ENCODE assay signal across 21 cellular contexts in the genomic region with DNA sequence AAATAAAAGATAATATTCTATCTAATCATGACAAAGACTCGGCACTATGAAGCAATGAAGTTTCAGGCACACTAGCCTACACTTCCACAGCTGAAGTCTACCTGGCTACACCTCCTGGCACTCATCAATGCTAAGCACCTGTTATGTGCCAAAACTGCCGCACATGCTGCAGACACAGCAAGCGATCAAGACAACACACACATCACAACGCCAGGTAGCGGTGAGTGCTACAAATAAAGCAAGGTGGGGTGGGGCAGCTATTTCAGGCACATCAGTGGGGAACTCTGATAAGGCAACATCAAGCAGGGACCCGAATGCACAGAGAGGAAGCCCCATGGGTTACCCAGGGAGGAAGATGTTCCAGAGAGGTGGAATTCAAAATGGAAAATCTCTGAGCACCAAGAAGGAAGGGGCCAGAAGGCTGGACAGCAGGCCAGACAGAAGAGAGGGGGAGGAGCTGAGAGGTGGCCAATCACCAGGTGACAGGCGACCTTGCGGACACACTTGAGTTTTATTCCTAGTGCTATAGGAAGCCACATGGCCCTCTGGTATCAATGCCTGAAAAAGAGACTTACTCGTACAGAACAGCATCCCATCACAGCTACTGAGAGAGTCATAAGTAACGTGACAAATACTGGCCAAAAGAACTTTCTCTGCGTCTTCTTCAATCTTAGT. TPM values are rescaled to one million over a fixed set of nuclear protein-coding genes. Genes with fewer than 3 reads are reported as not detected.
DNase-seq lines count a peak whose midpoint lies in the region; ATAC-seq and TF ChIP-seq lines count a peak whose summit lies in the region.
"Had no signal": no experiment of that assay in that cellular context is flagged by ENCODE, and none has a peak within 500 bp of the region (broad histone marks: within the 10 kb centered on the region; RNA-seq: fewer than 3 reads in every experiment).

No MANE protein-coding gene starts in this region.

- ATAC-seq in GM23338 (peak; percentile 12; the same call in 2 of the 3 replicates), psoas muscle (peak; percentile 18 to 56 (median 43)), HG03378 (IDR thresholded peaks at IDR 0.05; ENCODE audit: unreplicated experiment) (no peak)
- ATAC-seq: upper lobe of right lung had no signal

- no peak overlapping the region for H2AFZ ChIP-seq in GM23338
- H2AFZ ChIP-seq in OCI-LY1 (ENCODE audit: low read length): no peak overlapping the region

- peak overlapping the region; percentile 30; the same call in 1 of the 2 replicates for H3K4me2 ChIP-seq in GM23338
- peak overlapping the region; percentile 22; the same call in 1 of the 2 replicates for H3K4me2 ChIP-seq in OCI-LY1 (ENCODE audit: low read length)

- H3K9me3 ChIP-seq in OCI-LY1 (ENCODE audit: low read length) (no peaks in the 10 kb centered on the region), psoas muscle (no peaks in the 10 kb centered on the region)
- H3K9me3 ChIP-seq: breast epithelium, SJCRH30, spleen, upper lobe of right lung had no signal

- TF ChIP-seq CTCF in GM23338 (conservative IDR thresholded peaks at IDR 0.05; ENCODE audit: low read depth in 2 of 2) (no peak), OCI-LY1 (IDR thresholded peaks at IDR 0.05; ENCODE audit: low read length) (no peak), glutamatergic neuron (IDR thresholded peaks at IDR 0.05; ENCODE audit: partially characterized antibody, unreplicated experiment) (no peak), psoas muscle (IDR thresholded peaks at IDR 0.05) (no peak)

- no peak overlapping the region for H3K9ac ChIP-seq in OCI-LY1 (ENCODE audit: low read length)

- no peak for DNase-seq in GM23338 (ENCODE audit: low spot score)
- no peak for DNase-seq in glutamatergic neuron
- DNase-seq in psoas muscle: no peak
- DNase-seq in 8988T: no peak
- no peak for DNase-seq in HuH-7 (ENCODE audit: low spot score)
- DNase-seq: activated CD8-positive, alpha-beta memory T cell treated with anti-CD3 and anti-CD28 coated beads, Interleukin-2, amount 50 U/mL, for 48 hours; activated effector memory CD4-positive, alpha-beta T cell treated with Interleukin-2 at 50 U/mL for 16 hours; COR-L47; kidney glomerular epithelial cell; NCI-H146; NCI-H526 treated with DMSO at 0.1 percent for 48 hours; OCI-M1; SJCRH30; spleen; stimulated activated CD4-positive, alpha-beta T cell treated with anti-CD3 and anti-CD28 coated beads, Interleukin-4, amount 100 ng/mL, for 4 hours; upper lobe of right lung had no signal

- no peak overlapping the region for H3K4me3 ChIP-seq in GM23338
- H3K4me3 ChIP-seq in OCI-LY1 (ENCODE audit: low read depth, low read length, poor library complexity, severe bottlenecking): no peak overlapping the region
- peak overlapping the region; percentile 82 for H3K4me3 ChIP-seq in psoas muscle
- H3K4me3 ChIP-seq: breast epithelium, SJCRH30, spleen, upper lobe of right lung had no signal

- H3K4me1 ChIP-seq in GM23338 (ENCODE audit: insufficient read depth) (peaks cover 36% of the 10 kb centered on the region), OCI-LY1 (ENCODE audit: insufficient read depth, low read length, severe bottlenecking) (peaks cover 56% of the 10 kb centered on the region), psoas muscle (peaks cover 97% of the 10 kb centered on the region)

- intact Hi-C loops in psoas muscle (cut with DNase I): no loop called here

- H3K27me3 Mint-ChIP-seq in GM23338 (ENCODE audit: insufficient read depth, low read depth, poor library complexity) (peaks cover 8% of the 10 kb centered on the region), glutamatergic neuron (ENCODE audit: unreplicated experiment) (no peaks in the 10 kb centered on the region)

- H3K9me3 Mint-ChIP-seq in GM23338 (no peaks in the 10 kb centered on the region), glutamatergic neuron (ENCODE audit: unreplicated experiment) (peaks cover 4% of the 10 kb centered on the region)
- H3K9me3 Mint-ChIP-seq: nephron had no signal

- H3K27ac Mint-ChIP-seq in GM23338 (no peak overlapping the region), glutamatergic neuron (ENCODE audit: unreplicated experiment) (peak overlapping the region; percentile 64)
- H3K27ac Mint-ChIP-seq: nephron had no signal

- H4K20me1 ChIP-seq in GM23338 (replicated peaks; ENCODE audit: insufficient read depth) (peaks cover 81% of the 10 kb centered on the region), OCI-LY1 (ENCODE audit: insufficient read depth, low read length) (no peaks in the 10 kb centered on the region)

- H3K9me2 ChIP-seq in GM23338 (ENCODE audit: insufficient read depth): no peaks in the 10 kb centered on the region
- no peaks in the 10 kb centered on the region for H3K9me2 ChIP-seq in OCI-LY1 (ENCODE audit: low read depth, low read length)

- H3K36me3 Mint-ChIP-seq in GM23338 (ENCODE audit: low read depth): no peaks in the 10 kb centered on the region
- H3K36me3 Mint-ChIP-seq in glutamatergic neuron (ENCODE audit: unreplicated experiment): no peaks in the 10 kb centered on the region

- H3K27me3 ChIP-seq in GM23338 (ENCODE audit: insufficient read depth): no peaks in the 10 kb centered on the region
- H3K27me3 ChIP-seq in OCI-LY1 (ENCODE audit: insufficient read depth, low read length): no peaks in the 10 kb centered on the region
- no peaks in the 10 kb centered on the region for H3K27me3 ChIP-seq in psoas muscle (ENCODE audit: insufficient read depth in 3 of 3, low read length in 2 of 3)
- H3K27me3 ChIP-seq: breast epithelium, SJCRH30, spleen, upper lobe of right lung had no signal

- H3K79me2 ChIP-seq in GM23338 (replicated peaks; ENCODE audit: insufficient read depth): peaks cover 96% of the 10 kb centered on the region
- peaks cover 70% of the 10 kb centered on the region for H3K79me2 ChIP-seq in OCI-LY1 (ENCODE audit: insufficient read depth, low read length)

- H3K4me3 Mint-ChIP-seq in GM23338: no peak overlapping the region
- H3K4me3 Mint-ChIP-seq in glutamatergic neuron (ENCODE audit: unreplicated experiment): peak overlapping the region; percentile 65
- H3K4me3 Mint-ChIP-seq: nephron had no signal

- H3F3A ChIP-seq in GM23338 (replicated peaks; ENCODE audit: low read depth) (no peaks in the 10 kb centered on the region; the same call in 1 of the 2 replicates), OCI-LY1 (ENCODE audit: insufficient read depth, low read length) (no peaks in the 10 kb centered on the region)

- H3K27ac ChIP-seq in GM23338 (ENCODE audit: low read depth): no peak overlapping the region
- no peak overlapping the region for H3K27ac ChIP-seq in OCI-LY1 (ENCODE audit: low read depth, low read length, poor library complexity, severe bottlenecking)
- peak overlapping the region; percentile 97 for H3K27ac ChIP-seq in psoas muscle
- H3K27ac ChIP-seq: breast epithelium, HL-60, SJCRH30, upper lobe of right lung had no signal

- H3K4me1 Mint-ChIP-seq in GM23338 (peaks cover 46% of the 10 kb centered on the region), glutamatergic neuron (ENCODE audit: low read depth, unreplicated experiment) (peaks cover 50% of the 10 kb centered on the region)

- H3K36me3 ChIP-seq in GM23338 (ENCODE audit: insufficient read depth): no peaks in the 10 kb centered on the region
- H3K36me3 ChIP-seq in OCI-LY1 (ENCODE audit: insufficient read depth, low read length): peaks cover 5% of the 10 kb centered on the region; the same call in 1 of the 2 replicates
- H3K36me3 ChIP-seq in psoas muscle (ENCODE audit: insufficient read depth in 1 of 2, low read depth in 1 of 2): no peaks in the 10 kb centered on the region
- H3K36me3 ChIP-seq: breast epithelium, SJCRH30, upper lobe of right lung had no signal

- WGBS in psoas muscle, 3 donors: 47 to 68% (median 49%) methylated on average over 11 of the region's 11 CpGs

TF ChIP-seq in GM23338, 12 proteins besides CTCF, POLR2A, EP300 and RAD21 (continues in another document):
- TF ChIP-seq, protein P1, sequence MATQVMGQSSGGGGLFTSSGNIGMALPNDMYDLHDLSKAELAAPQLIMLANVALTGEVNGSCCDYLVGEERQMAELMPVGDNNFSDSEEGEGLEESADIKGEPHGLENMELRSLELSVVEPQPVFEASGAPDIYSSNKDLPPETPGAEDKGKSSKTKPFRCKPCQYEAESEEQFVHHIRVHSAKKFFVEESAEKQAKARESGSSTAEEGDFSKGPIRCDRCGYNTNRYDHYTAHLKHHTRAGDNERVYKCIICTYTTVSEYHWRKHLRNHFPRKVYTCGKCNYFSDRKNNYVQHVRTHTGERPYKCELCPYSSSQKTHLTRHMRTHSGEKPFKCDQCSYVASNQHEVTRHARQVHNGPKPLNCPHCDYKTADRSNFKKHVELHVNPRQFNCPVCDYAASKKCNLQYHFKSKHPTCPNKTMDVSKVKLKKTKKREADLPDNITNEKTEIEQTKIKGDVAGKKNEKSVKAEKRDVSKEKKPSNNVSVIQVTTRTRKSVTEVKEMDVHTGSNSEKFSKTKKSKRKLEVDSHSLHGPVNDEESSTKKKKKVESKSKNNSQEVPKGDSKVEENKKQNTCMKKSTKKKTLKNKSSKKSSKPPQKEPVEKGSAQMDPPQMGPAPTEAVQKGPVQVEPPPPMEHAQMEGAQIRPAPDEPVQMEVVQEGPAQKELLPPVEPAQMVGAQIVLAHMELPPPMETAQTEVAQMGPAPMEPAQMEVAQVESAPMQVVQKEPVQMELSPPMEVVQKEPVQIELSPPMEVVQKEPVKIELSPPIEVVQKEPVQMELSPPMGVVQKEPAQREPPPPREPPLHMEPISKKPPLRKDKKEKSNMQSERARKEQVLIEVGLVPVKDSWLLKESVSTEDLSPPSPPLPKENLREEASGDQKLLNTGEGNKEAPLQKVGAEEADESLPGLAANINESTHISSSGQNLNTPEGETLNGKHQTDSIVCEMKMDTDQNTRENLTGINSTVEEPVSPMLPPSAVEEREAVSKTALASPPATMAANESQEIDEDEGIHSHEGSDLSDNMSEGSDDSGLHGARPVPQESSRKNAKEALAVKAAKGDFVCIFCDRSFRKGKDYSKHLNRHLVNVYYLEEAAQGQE (IDR thresholded peaks at IDR 0.05; ENCODE audit: unreplicated experiment): no peak
- TF ChIP-seq STAT1 (IDR thresholded peaks at IDR 0.05; ENCODE audit: unreplicated experiment): no peak
- no peak for TF ChIP-seq ZNF114 (CRISPR knock-in tag; IDR thresholded peaks at IDR 0.05)
- TF ChIP-seq NANOG (IDR thresholded peaks at IDR 0.05; ENCODE audit: borderline replicate concordance): no peak

RNA-seq across cellular contexts. Expression of gene PSAP, which starts 8.1 kb away (rescaled TPM):
- 362 and 391 TPM in 2 replicates for total RNA-seq in GM23338 (2014; rRNA removed; shearing (Covaris generic))
- 144 and 151 TPM in 2 replicates for polyA plus RNA-seq in GM23338 (2016; fragmentation: Nextera tagmentation; extraction: Ambion mirVana)
- 737 TPM for total RNA-seq in glutamatergic neuron (ENCODE audit: unreplicated experiment)
- total RNA-seq in psoas muscle: 1,000 to 10,000 TPM in 3 of 4 donors, 100 to 1,000 TPM in 1; 885 to 1,725 (median 1,143) TPM
- polyA plus RNA-seq in psoas muscle: 1,000 to 10,000 TPM in 1 of 3 donors, 100 to 1,000 TPM in 2; 634 to 1,049 (median 695) TPM
